Comparison of ENCODE assay signal across 12 cellular contexts in the genomic region with DNA sequence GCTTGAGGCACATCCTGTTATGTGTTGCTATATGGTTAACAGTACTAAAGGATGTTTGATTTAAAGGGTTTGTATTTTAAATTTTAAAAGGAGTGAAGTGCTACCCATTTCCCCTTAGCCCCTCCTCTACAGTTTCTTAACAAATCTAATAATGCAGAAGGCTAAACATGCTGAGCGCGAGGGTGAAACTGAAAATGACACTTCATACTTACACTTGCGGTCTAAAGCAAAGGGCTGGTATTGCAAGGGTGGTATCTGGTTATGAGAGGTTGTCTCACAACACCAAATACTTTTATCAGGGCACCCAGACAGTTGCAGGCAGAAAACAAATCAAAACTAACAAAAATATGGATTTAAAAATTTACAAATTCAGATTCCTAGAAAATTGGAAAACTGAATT.
DNase-seq lines count a peak whose midpoint lies in the region; ATAC-seq and TF ChIP-seq lines count a peak whose summit lies in the region.
"Had no signal": no experiment of that assay in that cellular context is flagged by ENCODE, and none has a peak within 500 bp of the region (broad histone marks: within the 10 kb centered on the region; RNA-seq: fewer than 3 reads in every experiment).

No MANE protein-coding gene starts in this region.

- DNase-seq in activated CD4-positive, alpha-beta T cell treated with anti-CD3 and anti-CD28 coated beads, Interleukin-2, amount 10 ng/mL, durations not matched to agents 24 days and 14 days = peak; percentile 67
- DNase-seq in activated CD4-positive, alpha-beta T cell treated with anti-CD3 and anti-CD28 coated beads, Interleukin-2, amount 10 ng/mL, durations not matched to agents 7 days and 5 days = no peak
- DNase-seq in lower lobe of right lung = no peak
- no peak for DNase-seq in neuronal stem cell (ENCODE audit: low spot score)
- DNase-seq in putamen (ENCODE audit: low spot score) = no peak
- DNase-seq in NCI-H1048 (lab: John Stamatoyannopoulos, UW) = no peak
- DNase-seq: ACHN, caudate nucleus, heart right ventricle, naive B cell had no signal

- H3K36me3 Mint-ChIP-seq in activated CD4-positive, alpha-beta T cell treated with anti-CD3 and anti-CD28 coated beads, Interleukin-2, amount 10 ng/mL, durations not matched to agents 24 days and 14 days (ENCODE audit: low read depth) = no peaks in the 10 kb centered on the region
- no peaks in the 10 kb centered on the region for H3K36me3 Mint-ChIP-seq in activated CD4-positive, alpha-beta T cell treated with anti-CD3 and anti-CD28 coated beads, Interleukin-2, amount 10 ng/mL, durations not matched to agents 7 days and 5 days (ENCODE audit: low read depth)
- H3K36me3 Mint-ChIP-seq: naive B cell had no signal

- H3K9me3 Mint-ChIP-seq in activated CD4-positive, alpha-beta T cell treated with anti-CD3 and anti-CD28 coated beads, Interleukin-2, amount 10 ng/mL, durations not matched to agents 24 days and 14 days = no peaks in the 10 kb centered on the region
- H3K9me3 Mint-ChIP-seq in activated CD4-positive, alpha-beta T cell treated with anti-CD3 and anti-CD28 coated beads, Interleukin-2, amount 10 ng/mL, durations not matched to agents 7 days and 5 days = no peaks in the 10 kb centered on the region

- H3K36me3 ChIP-seq in lower lobe of right lung (no peaks in the 10 kb centered on the region), neuronal stem cell (replicated peaks in 1 of 2; ENCODE audit: control insufficient read depth in 2 of 2, insufficient read depth in 2 of 2, low read length in 2 of 2) (peaks cover 0 to 59% of the 10 kb centered on the region in 2 donors)

- H3K9me3 ChIP-seq in lower lobe of right lung (no peaks in the 10 kb centered on the region), neuronal stem cell (replicated peaks in 1 of 2; ENCODE audit: control insufficient read depth in 2 of 2, insufficient read depth in 1 of 2, low read depth in 1 of 2, low read length in 2 of 2) (peaks cover 2 to 3% of the 10 kb centered on the region in 2 donors)
- H3K9me3 ChIP-seq: heart right ventricle had no signal

- H3K27ac ChIP-seq in lower lobe of right lung (no peak overlapping the region), neuronal stem cell (replicated peaks; ENCODE audit: low read length) (no peak overlapping the region)

- no peak overlapping the region for H3K18ac ChIP-seq in neuronal stem cell (ENCODE audit: low read length)

- H3K14ac ChIP-seq in neuronal stem cell (ENCODE audit: low read length) = no peak overlapping the region

- intact Hi-C loops in activated CD4-positive, alpha-beta T cell treated with anti-CD3 and anti-CD28 coated beads, Interleukin-2, amount 10 ng/mL, durations not matched to agents 24 days and 14 days (cut with micrococcal nuclease) = loop anchor here (10.0 kb wide), 1 partner anchor 167 kb away; no protein-coding TSS in a partner anchor
- intact Hi-C loops in lower lobe of right lung (cut with DNase I) = no loop called here

- peak; percentile 96 for ATAC-seq in GM21526 (IDR thresholded peaks at IDR 0.05; ENCODE audit: low FRiP score, unreplicated experiment)
- peak; percentile 81 for ATAC-seq in HG03442 (IDR thresholded peaks at IDR 0.05; ENCODE audit: unreplicated experiment)
- peak; percentile 47 to 52 for ATAC-seq in lower lobe of right lung

- CTCF ChIA-PET in activated CD4-positive, alpha-beta T cell treated with anti-CD3 and anti-CD28 coated beads, Interleukin-2, amount 10 ng/mL, durations not matched to agents 7 days and 5 days (lab: Charles Lee) = interaction anchor here (1.6 kb wide), 1 partner anchor 10 kb away, joined by 4 read pairs; no protein-coding TSS in a partner anchor

- H2BK120ac ChIP-seq in neuronal stem cell (ENCODE audit: low read depth, low read length) = no peak overlapping the region

- H3K4me1 Mint-ChIP-seq in activated CD4-positive, alpha-beta T cell treated with anti-CD3 and anti-CD28 coated beads, Interleukin-2, amount 10 ng/mL, durations not matched to agents 24 days and 14 days = peaks cover 6% of the 10 kb centered on the region
- peaks cover 8% of the 10 kb centered on the region for H3K4me1 Mint-ChIP-seq in activated CD4-positive, alpha-beta T cell treated with anti-CD3 and anti-CD28 coated beads, Interleukin-2, amount 10 ng/mL, durations not matched to agents 7 days and 5 days
- H3K4me1 Mint-ChIP-seq: naive B cell had no signal

- H2BK5ac ChIP-seq in neuronal stem cell (ENCODE audit: low read length) = no peak overlapping the region

- H4K8ac ChIP-seq in neuronal stem cell (ENCODE audit: low read depth, low read length) = no peak overlapping the region

- H3K27me3 ChIP-seq in lower lobe of right lung (ENCODE audit: low read depth) (no peaks in the 10 kb centered on the region), neuronal stem cell (ENCODE audit: control insufficient read depth in 3 of 3, insufficient read depth in 3 of 3, low read depth in 1 of 3, low read length in 3 of 3) (no peaks in the 10 kb centered on the region)
- H3K27me3 ChIP-seq: heart right ventricle had no signal

- no peak overlapping the region for H2BK15ac ChIP-seq in neuronal stem cell (ENCODE audit: low read length)

- H3K4ac ChIP-seq in neuronal stem cell (ENCODE audit: low read length) = no peak overlapping the region

- no peak overlapping the region for H2AFZ ChIP-seq in neuronal stem cell (ENCODE audit: low read length)

- no peak overlapping the region for H3K4me3 Mint-ChIP-seq in activated CD4-positive, alpha-beta T cell treated with anti-CD3 and anti-CD28 coated beads, Interleukin-2, amount 10 ng/mL, durations not matched to agents 24 days and 14 days
- no peak overlapping the region for H3K4me3 Mint-ChIP-seq in activated CD4-positive, alpha-beta T cell treated with anti-CD3 and anti-CD28 coated beads, Interleukin-2, amount 10 ng/mL, durations not matched to agents 7 days and 5 days
- H3K4me3 Mint-ChIP-seq: naive B cell had no signal

- no CpG with 5 or more reads among the region's 3 CpGs for WGBS in neuronal stem cell (ENCODE audit: extremely low coverage in 2 of 2, insufficient read length in 2 of 2, insufficient replicate concordance in 1 of 2), 2 donors

- no peak overlapping the region for H3K4me3 ChIP-seq in lower lobe of right lung
- H3K4me3 ChIP-seq in neuronal stem cell (ENCODE audit: low read length in 2 of 2) = no peak overlapping the region
- H3K4me3 ChIP-seq: heart right ventricle had no signal

- H3K23ac ChIP-seq in neuronal stem cell (ENCODE audit: low read depth, low read length, poor library complexity) = no peak overlapping the region

- POLR2A ChIA-PET in activated CD4-positive, alpha-beta T cell treated with anti-CD3 and anti-CD28 coated beads, Interleukin-2, amount 10 ng/mL, durations not matched to agents 7 days and 5 days (lab: Charles Lee) = no interaction called here

- no peaks in the 10 kb centered on the region for H3K27me3 Mint-ChIP-seq in activated CD4-positive, alpha-beta T cell treated with anti-CD3 and anti-CD28 coated beads, Interleukin-2, amount 10 ng/mL, durations not matched to agents 24 days and 14 days
- no peaks in the 10 kb centered on the region for H3K27me3 Mint-ChIP-seq in activated CD4-positive, alpha-beta T cell treated with anti-CD3 and anti-CD28 coated beads, Interleukin-2, amount 10 ng/mL, durations not matched to agents 7 days and 5 days
- H3K27me3 Mint-ChIP-seq: naive B cell had no signal

- no peak for TF ChIP-seq CTCF in lower lobe of right lung (IDR thresholded peaks at IDR 0.05)

- H3K4me1 ChIP-seq in lower lobe of right lung (peaks cover 5% of the 10 kb centered on the region), neuronal stem cell (ENCODE audit: control insufficient read depth in 2 of 2, insufficient read depth in 1 of 2, low read depth in 1 of 2, low read length in 2 of 2) (peaks cover 1 to 29% of the 10 kb centered on the region in 2 donors)

- H3K4me2 ChIP-seq in neuronal stem cell (ENCODE audit: insufficient read depth, low read length, poor library complexity, severe bottlenecking) = no peak overlapping the region

- no peak overlapping the region for H4K91ac ChIP-seq in neuronal stem cell (ENCODE audit: low read depth, low read length, poor library complexity)

- H2BK12ac ChIP-seq in neuronal stem cell (ENCODE audit: low read length) = no peak overlapping the region

- H3K27ac Mint-ChIP-seq in activated CD4-positive, alpha-beta T cell treated with anti-CD3 and anti-CD28 coated beads, Interleukin-2, amount 10 ng/mL, durations not matched to agents 24 days and 14 days = no peak overlapping the region
- H3K27ac Mint-ChIP-seq in activated CD4-positive, alpha-beta T cell treated with anti-CD3 and anti-CD28 coated beads, Interleukin-2, amount 10 ng/mL, durations not matched to agents 7 days and 5 days = no peak overlapping the region
- H3K27ac Mint-ChIP-seq: naive B cell had no signal

- H3K9ac ChIP-seq in neuronal stem cell (ENCODE audit: low read depth, low read length, poor library complexity) = no peak overlapping the region

- H3K79me1 ChIP-seq in neuronal stem cell (ENCODE audit: low read depth, low read length) = peaks cover 2% of the 10 kb centered on the region

- H2AK5ac ChIP-seq in neuronal stem cell (ENCODE audit: low read depth, low read length) = no peak overlapping the region
